ENCODE assay signal across 1 cellular context in genomic region chr17:60730273-60730672, GRCh38.
TF ChIP-seq lines count a peak whose summit lies in the region.

No MANE protein-coding gene starts in this region.

TF ChIP-seq in WTC11, 78 proteins besides CTCF, POLR2A, EP300 and RAD21:
- TF ChIP-seq, protein P1, sequence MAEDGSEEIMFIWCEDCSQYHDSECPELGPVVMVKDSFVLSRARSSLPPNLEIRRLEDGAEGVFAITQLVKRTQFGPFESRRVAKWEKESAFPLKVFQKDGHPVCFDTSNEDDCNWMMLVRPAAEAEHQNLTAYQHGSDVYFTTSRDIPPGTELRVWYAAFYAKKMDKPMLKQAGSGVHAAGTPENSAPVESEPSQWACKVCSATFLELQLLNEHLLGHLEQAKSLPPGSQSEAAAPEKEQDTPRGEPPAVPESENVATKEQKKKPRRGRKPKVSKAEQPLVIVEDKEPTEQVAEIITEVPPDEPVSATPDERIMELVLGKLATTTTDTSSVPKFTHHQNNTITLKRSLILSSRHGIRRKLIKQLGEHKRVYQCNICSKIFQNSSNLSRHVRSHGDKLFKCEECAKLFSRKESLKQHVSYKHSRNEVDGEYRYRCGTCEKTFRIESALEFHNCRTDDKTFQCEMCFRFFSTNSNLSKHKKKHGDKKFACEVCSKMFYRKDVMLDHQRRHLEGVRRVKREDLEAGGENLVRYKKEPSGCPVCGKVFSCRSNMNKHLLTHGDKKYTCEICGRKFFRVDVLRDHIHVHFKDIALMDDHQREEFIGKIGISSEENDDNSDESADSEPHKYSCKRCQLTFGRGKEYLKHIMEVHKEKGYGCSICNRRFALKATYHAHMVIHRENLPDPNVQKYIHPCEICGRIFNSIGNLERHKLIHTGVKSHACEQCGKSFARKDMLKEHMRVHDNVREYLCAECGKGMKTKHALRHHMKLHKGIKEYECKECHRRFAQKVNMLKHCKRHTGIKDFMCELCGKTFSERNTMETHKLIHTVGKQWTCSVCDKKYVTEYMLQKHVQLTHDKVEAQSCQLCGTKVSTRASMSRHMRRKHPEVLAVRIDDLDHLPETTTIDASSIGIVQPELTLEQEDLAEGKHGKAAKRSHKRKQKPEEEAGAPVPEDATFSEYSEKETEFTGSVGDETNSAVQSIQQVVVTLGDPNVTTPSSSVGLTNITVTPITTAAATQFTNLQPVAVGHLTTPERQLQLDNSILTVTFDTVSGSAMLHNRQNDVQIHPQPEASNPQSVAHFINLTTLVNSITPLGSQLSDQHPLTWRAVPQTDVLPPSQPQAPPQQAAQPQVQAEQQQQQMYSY (CRISPR knock-in tag; IDR thresholded peaks at IDR 0.05) = no peak
- TF ChIP-seq, protein P2, sequence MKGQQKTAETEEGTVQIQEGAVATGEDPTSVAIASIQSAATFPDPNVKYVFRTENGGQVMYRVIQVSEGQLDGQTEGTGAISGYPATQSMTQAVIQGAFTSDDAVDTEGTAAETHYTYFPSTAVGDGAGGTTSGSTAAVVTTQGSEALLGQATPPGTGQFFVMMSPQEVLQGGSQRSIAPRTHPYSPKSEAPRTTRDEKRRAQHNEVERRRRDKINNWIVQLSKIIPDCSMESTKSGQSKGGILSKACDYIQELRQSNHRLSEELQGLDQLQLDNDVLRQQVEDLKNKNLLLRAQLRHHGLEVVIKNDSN (CRISPR knock-in tag; IDR thresholded peaks at IDR 0.05) = no peak
- TF ChIP-seq ZSCAN18 (CRISPR knock-in tag; IDR thresholded peaks at IDR 0.05) (no peak), TP53 (CRISPR knock-in tag; IDR thresholded peaks at IDR 0.05) (no peak), IRF1 (CRISPR knock-in tag; IDR thresholded peaks at IDR 0.05) (no peak), ELF4 (CRISPR knock-in tag; IDR thresholded peaks at IDR 0.05; ENCODE audit: low read depth) (no peak), FOXK1 (CRISPR knock-in tag; IDR thresholded peaks at IDR 0.05) (no peak), NFE2L1 (CRISPR knock-in tag; IDR thresholded peaks at IDR 0.05) (no peak), ZNF121 (CRISPR knock-in tag; IDR thresholded peaks at IDR 0.05) (no peak), GTF2I (CRISPR knock-in tag; conservative IDR thresholded peaks at IDR 0.05) (no peak)
- TF ChIP-seq, protein P3, sequence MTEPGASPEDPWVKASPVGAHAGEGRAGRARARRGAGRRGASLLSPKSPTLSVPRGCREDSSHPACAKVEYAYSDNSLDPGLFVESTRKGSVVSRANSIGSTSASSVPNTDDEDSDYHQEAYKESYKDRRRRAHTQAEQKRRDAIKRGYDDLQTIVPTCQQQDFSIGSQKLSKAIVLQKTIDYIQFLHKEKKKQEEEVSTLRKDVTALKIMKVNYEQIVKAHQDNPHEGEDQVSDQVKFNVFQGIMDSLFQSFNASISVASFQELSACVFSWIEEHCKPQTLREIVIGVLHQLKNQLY (CRISPR knock-in tag; IDR thresholded peaks at IDR 0.05) = no peak
- TF ChIP-seq, protein P4, sequence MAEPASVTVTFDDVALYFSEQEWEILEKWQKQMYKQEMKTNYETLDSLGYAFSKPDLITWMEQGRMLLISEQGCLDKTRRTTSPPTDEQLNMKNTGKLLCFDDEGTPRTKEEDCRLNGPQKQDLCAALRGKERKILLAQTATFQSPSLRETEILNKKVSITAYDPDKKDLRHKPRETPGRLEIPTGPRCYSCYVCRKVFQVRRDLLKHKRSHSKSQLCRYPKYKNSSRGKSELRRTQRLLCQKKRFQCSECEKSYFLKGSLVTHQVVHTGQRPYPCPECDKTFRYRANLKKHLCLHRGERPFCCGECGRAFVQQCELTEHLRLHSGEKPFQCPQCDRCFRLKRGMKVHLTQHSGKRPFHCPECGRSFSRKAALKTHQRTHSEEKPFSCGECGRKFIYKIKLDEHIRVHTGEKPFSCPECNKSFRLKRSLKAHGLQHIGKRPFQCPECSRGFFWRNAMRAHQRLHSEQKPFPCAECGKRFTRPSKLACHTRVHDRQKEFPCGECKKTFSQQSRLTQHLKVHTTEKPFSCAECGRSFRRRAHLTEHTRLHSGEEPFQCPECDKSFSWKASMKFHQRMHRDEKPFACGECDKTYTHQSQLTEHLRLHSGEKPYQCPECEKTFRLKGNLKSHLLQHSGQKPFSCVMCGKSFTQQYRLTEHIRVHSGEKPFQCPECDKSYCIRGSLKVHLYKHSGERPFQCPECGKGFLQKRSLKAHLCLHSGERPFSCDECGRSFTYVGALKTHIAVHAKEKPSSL (CRISPR knock-in tag; conservative IDR thresholded peaks at IDR 0.05) = no peak
- TF ChIP-seq, protein P5, sequence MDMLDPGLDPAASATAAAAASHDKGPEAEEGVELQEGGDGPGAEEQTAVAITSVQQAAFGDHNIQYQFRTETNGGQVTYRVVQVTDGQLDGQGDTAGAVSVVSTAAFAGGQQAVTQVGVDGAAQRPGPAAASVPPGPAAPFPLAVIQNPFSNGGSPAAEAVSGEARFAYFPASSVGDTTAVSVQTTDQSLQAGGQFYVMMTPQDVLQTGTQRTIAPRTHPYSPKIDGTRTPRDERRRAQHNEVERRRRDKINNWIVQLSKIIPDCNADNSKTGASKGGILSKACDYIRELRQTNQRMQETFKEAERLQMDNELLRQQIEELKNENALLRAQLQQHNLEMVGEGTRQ (CRISPR knock-in tag; IDR thresholded peaks at IDR 0.05) = no peak
